19 cellular contexts compared by ENCODE assay signal in the genomic region with DNA sequence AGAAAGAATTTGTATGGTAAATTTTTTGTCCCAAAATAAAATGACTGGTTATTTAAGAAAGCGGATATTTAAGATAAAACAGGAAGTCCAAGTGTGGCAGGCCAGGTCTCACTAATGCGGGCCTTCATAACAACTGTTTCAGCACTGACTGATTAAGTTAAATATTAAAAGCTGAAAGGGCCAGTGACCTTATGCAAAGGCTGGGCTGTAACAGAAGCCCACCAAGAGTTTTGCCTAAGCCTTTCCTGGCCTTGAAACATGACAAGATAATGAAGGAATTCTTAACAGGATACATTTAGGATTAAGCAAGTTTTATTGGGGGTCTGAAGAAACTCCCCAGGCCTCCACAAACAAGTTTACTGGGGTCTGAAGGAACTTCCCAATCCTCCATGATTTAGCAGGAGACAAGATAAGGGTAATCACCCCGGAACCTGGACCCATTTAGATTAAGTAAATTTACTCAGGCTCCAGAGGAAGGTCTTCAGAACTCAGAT. TPM values are rescaled to one million over a fixed set of nuclear protein-coding genes. Genes with fewer than 3 reads are reported as not detected.
DNase-seq lines count a peak whose midpoint lies in the region; TF ChIP-seq lines count a peak whose summit lies in the region.
"Had no signal": no experiment of that assay in that cellular context is flagged by ENCODE, and none has a peak within 500 bp of the region (broad histone marks: within the 10 kb centered on the region; RNA-seq: fewer than 3 reads in every experiment).

No MANE protein-coding gene starts in this region.

- H3K9ac ChIP-seq in neural progenitor cell, result no peak overlapping the region
- H3K9ac ChIP-seq: KMS-11, SK-N-SH had no signal

- H3K27ac Mint-ChIP-seq in neural progenitor cell, result no peak overlapping the region
- H3K27ac Mint-ChIP-seq: CD8-positive, alpha-beta memory T cell had no signal

- DNase-seq in ELF-1 (ENCODE audit: low read depth, low spot score), result peak; percentile 29
- peak; percentile 60 for DNase-seq in NCI-H82 (lab: John Stamatoyannopoulos, UW)
- no peak for DNase-seq in hepatocyte (ENCODE audit: low spot score)
- DNase-seq in neural progenitor cell (ENCODE audit: low spot score), result no peak
- no peak for DNase-seq in NCI-H1417 treated with DMSO at 0.1 percent for 48 hours (lab: John Stamatoyannopoulos, UW)
- no peak for DNase-seq in NCI-H526 (lab: John Stamatoyannopoulos, UW)
- no peak for DNase-seq in NCI-H446 (lab: John Stamatoyannopoulos, UW)
- DNase-seq: C1 segment of cervical spinal cord; CD8-positive, alpha-beta memory T cell; GOT3; NCI-H1436; NCI-H2029 treated with DMSO at 0.1 percent for 48 hours; NCI-H2171; PC-3; RPMI8226; SHP77 treated with DMSO at 0.1 percent for 48 hours; SK-N-SH had no signal

- H3K4me1 ChIP-seq in hepatocyte (ENCODE audit: insufficient read depth) (peaks cover 21% of the 10 kb centered on the region), neural progenitor cell (peaks cover 28% of the 10 kb centered on the region)
- H3K4me1 ChIP-seq: A549 had no signal

- H3K27ac ChIP-seq in hepatocyte (peak overlapping the region; percentile 56), neural progenitor cell (peak overlapping the region; percentile 90)
- H3K27ac ChIP-seq: A549, KMS-11 had no signal

- no peaks in the 10 kb centered on the region for H4K20me1 ChIP-seq in hepatocyte (ENCODE audit: insufficient read depth, poor library complexity, severe bottlenecking)
- no peaks in the 10 kb centered on the region for H4K20me1 ChIP-seq in neural progenitor cell (ENCODE audit: low read depth)

- H3K9me3 ChIP-seq in hepatocyte (ENCODE audit: low read depth), result peaks cover 14% of the 10 kb centered on the region
- H3K9me3 ChIP-seq in neural progenitor cell (ENCODE audit: low read depth), result peaks cover 13% of the 10 kb centered on the region
- H3K9me3 ChIP-seq: A549 had no signal

- H3K4me1 Mint-ChIP-seq in neural progenitor cell, result peaks cover 10% of the 10 kb centered on the region
- H3K4me1 Mint-ChIP-seq: CD8-positive, alpha-beta memory T cell had no signal

- peaks cover 6% of the 10 kb centered on the region for H3K36me3 Mint-ChIP-seq in neural progenitor cell

- peaks cover 3% of the 10 kb centered on the region for H3K27me3 Mint-ChIP-seq in neural progenitor cell (ENCODE audit: insufficient read depth, low read depth)

- H3F3A ChIP-seq in neural progenitor cell (ENCODE audit: low read depth), result peaks cover 29% of the 10 kb centered on the region

- no peak overlapping the region for H3K4me3 Mint-ChIP-seq in neural progenitor cell
- H3K4me3 Mint-ChIP-seq: CD8-positive, alpha-beta memory T cell had no signal

- no peak overlapping the region for H2AFZ ChIP-seq in hepatocyte
- peak overlapping the region; percentile 26 for H2AFZ ChIP-seq in neural progenitor cell (replicated peaks)

- no peak for TF ChIP-seq CTCF in hepatocyte (IDR thresholded peaks at IDR 0.05; ENCODE audit: poor library complexity)
- no peak for TF ChIP-seq CTCF in neural progenitor cell (IDR thresholded peaks at IDR 0.05)

- no peaks in the 10 kb centered on the region for H3K27me3 ChIP-seq in hepatocyte
- no peaks in the 10 kb centered on the region for H3K27me3 ChIP-seq in neural progenitor cell

- H3K79me2 ChIP-seq in hepatocyte (no peaks in the 10 kb centered on the region), neural progenitor cell (ENCODE audit: low read depth) (no peaks in the 10 kb centered on the region)

- H3K36me3 ChIP-seq in hepatocyte (replicated peaks; ENCODE audit: insufficient read depth, low read depth) (no peaks in the 10 kb centered on the region), neural progenitor cell (peaks cover 15% of the 10 kb centered on the region)

- peak overlapping the region; percentile 34 for H3K4me2 ChIP-seq in hepatocyte
- H3K4me2 ChIP-seq in neural progenitor cell, result no peak overlapping the region
- H3K4me2 ChIP-seq: A549, KMS-11, SK-N-SH had no signal

- no peaks in the 10 kb centered on the region for H3K9me2 ChIP-seq in hepatocyte (replicated peaks; ENCODE audit: insufficient read depth)
- H3K9me2 ChIP-seq: SK-N-SH had no signal

- WGBS in hepatocyte (ENCODE audit: low lambda C conversion rate, missing lambda C conversion rate), result 15% methylated on average over 3 of the region's 3 CpGs

- H3K4me3 ChIP-seq in hepatocyte (no peak overlapping the region), neural progenitor cell (no peak overlapping the region)
- H3K4me3 ChIP-seq: A549 had no signal

- H3K9me3 Mint-ChIP-seq in neural progenitor cell, result peaks cover 8% of the 10 kb centered on the region

RNA-seq across cellular contexts. Expression of a gene that starts 36.3 kb away (rescaled TPM):
- total RNA-seq in hepatocyte, result 16.7 and 22.4 TPM in 2 replicates
- 10.8 and 10.9 TPM in 2 replicates for polyA plus RNA-seq in hepatocyte
- 24.1 and 24.8 TPM in 2 replicates for total RNA-seq in neural progenitor cell (ENCODE audit: low replicate concordance)

Comparison
In these comparisons a context has a peak if more than half of its experiments do, and no peak if none do; other contexts are left out.
1. DNase-seq: peak in ELF-1 (single experiment) and NCI-H82 (single experiment); none in hepatocyte (single experiment), neural progenitor cell (single experiment), NCI-H1417 treated with DMSO at 0.1 percent for 48 hours (single experiment), NCI-H526 (0 of 2) and NCI-H446 (0 of 2).